ENCODE assay signal across 8 cellular contexts in genomic region chr1:228488107-228488817, GRCh38. TPM values are rescaled to one million over a fixed set of nuclear protein-coding genes. Genes with fewer than 3 reads are reported as not detected.
A peak's percentile ranks its signal among the peaks of the same experiment; 100 is the strongest.
DNase-seq lines count a peak whose midpoint lies in the region; ATAC-seq and TF ChIP-seq lines count a peak whose summit lies in the region.

No MANE protein-coding gene starts in this region.

- no peaks in the 10 kb centered on the region for H3K9me3 Mint-ChIP-seq in activated CD4-positive, alpha-beta memory T cell treated with anti-CD3 and anti-CD28 coated beads for 36 hours

- no peak overlapping the region for H3K9ac ChIP-seq in iPS-18a (ENCODE audit: low read length)

- peak overlapping the region; percentile 81 for H3K4me3 Mint-ChIP-seq in activated CD4-positive, alpha-beta memory T cell treated with anti-CD3 and anti-CD28 coated beads for 36 hours

- 30 to 48% (median 46%) methylated on average over 13 to 18 of the region's 18 CpGs for WGBS in heart left ventricle, 4 donors
- 11% methylated on average over 13 of the region's 18 CpGs for WGBS in suprapubic skin

- H3K36me3 Mint-ChIP-seq in activated CD4-positive, alpha-beta memory T cell treated with anti-CD3 and anti-CD28 coated beads for 36 hours, result peaks cover 31% of the 10 kb centered on the region

- no peaks in the 10 kb centered on the region for H3K27me3 ChIP-seq in heart left ventricle
- no peaks in the 10 kb centered on the region for H3K27me3 ChIP-seq in iPS-18a (ENCODE audit: control insufficient read depth, insufficient read depth, low read length)
- no peaks in the 10 kb centered on the region for H3K27me3 ChIP-seq in suprapubic skin

- TF ChIP-seq EP300 in suprapubic skin (IDR thresholded peaks at IDR 0.05), result no peak

- ATAC-seq in heart left ventricle, result no peak

- intact Hi-C loops in heart left ventricle (cut with DNase I) (no loop called here), cardiac septum (cut with DNase I) (no loop called here)
- intact Hi-C loops in activated CD4-positive, alpha-beta memory T cell treated with anti-CD3 and anti-CD28 coated beads for 36 hours (cut with micrococcal nuclease), result no loop called here

- in situ Hi-C loops in G401 (cut with HindIII; ENCODE audit: low sequenced_read_pairs), result no loop called here
- in situ Hi-C loops in ACHN (cut with HindIII; ENCODE audit: low pct_ligation_motif_present, low pct_unique_long_range_greater_than_20kb, low sequenced_read_pairs), result no loop called here

- H3K4me1 ChIP-seq in heart left ventricle, result peaks cover 6 to 46% (median 30%) of the 10 kb centered on the region in 12 donors
- H3K4me1 ChIP-seq in iPS-18a (ENCODE audit: control insufficient read depth, low read depth, low read length), result no peaks in the 10 kb centered on the region
- peaks cover 43% of the 10 kb centered on the region for H3K4me1 ChIP-seq in suprapubic skin

- POLR2A ChIA-PET in activated CD4-positive, alpha-beta memory T cell treated with anti-CD3 and anti-CD28 coated beads for 36 hours (lab: Charles Lee), result interaction anchor here (2.9 kb wide), 1 partner anchor 30 kb away, joined by 20 read pairs; a partner anchor contains a TSS

- H3K4me1 Mint-ChIP-seq in activated CD4-positive, alpha-beta memory T cell treated with anti-CD3 and anti-CD28 coated beads for 36 hours (ENCODE audit: low read depth), result peaks cover 36% of the 10 kb centered on the region

- peaks cover 0 to 39% (median 23%) of the 10 kb centered on the region in 9 donors for H3K36me3 ChIP-seq in heart left ventricle
- H3K36me3 ChIP-seq in iPS-18a (ENCODE audit: control insufficient read depth, low read depth, low read length), result peaks cover 13% of the 10 kb centered on the region
- H3K36me3 ChIP-seq in suprapubic skin, result peaks cover 27% of the 10 kb centered on the region

- no peak for TF ChIP-seq POLR2A in heart left ventricle (IDR thresholded peaks at IDR 0.05)
- no peak for TF ChIP-seq POLR2A in suprapubic skin (IDR thresholded peaks at IDR 0.05)

- H3K27ac ChIP-seq in heart left ventricle (peak overlapping the region in 9 of 12 donors; percentile 42 to 100 (median 99)), iPS-18a (ENCODE audit: low read length) (no peak overlapping the region), suprapubic skin (peak overlapping the region; percentile 99)

- no peaks in the 10 kb centered on the region for H3K9me3 ChIP-seq in heart left ventricle
- H3K9me3 ChIP-seq in iPS-18a (ENCODE audit: control insufficient read depth, low read depth, low read length), result no peaks in the 10 kb centered on the region
- no peaks in the 10 kb centered on the region for H3K9me3 ChIP-seq in suprapubic skin

- DNase-seq in heart left ventricle (no peak), cardiac septum (ENCODE audit: low spot score) (no peak), suprapubic skin (ENCODE audit: low spot score in 2 of 2) (no peak), G401 (ENCODE audit: low spot score) (no peak), NCI-H82 (lab: John Stamatoyannopoulos, UW) (no peak), ACHN (no peak)
- DNase-seq in activated CD4-positive, alpha-beta memory T cell treated with anti-CD3 and anti-CD28 coated beads for 36 hours, result no peak

- TF ChIP-seq CTCF in heart left ventricle (IDR thresholded peaks at IDR 0.05), result no peak
- TF ChIP-seq CTCF in suprapubic skin (IDR thresholded peaks at IDR 0.05), result no peak

- no peaks in the 10 kb centered on the region for H3K27me3 Mint-ChIP-seq in activated CD4-positive, alpha-beta memory T cell treated with anti-CD3 and anti-CD28 coated beads for 36 hours

- H3K4me3 ChIP-seq in heart left ventricle (peak overlapping the region; percentile 66 to 99 (median 74)), iPS-18a (ENCODE audit: low read length) (peak overlapping the region; percentile 62), suprapubic skin (peak overlapping the region; percentile 73)

- CTCF ChIA-PET in activated CD4-positive, alpha-beta memory T cell treated with anti-CD3 and anti-CD28 coated beads for 36 hours (lab: Charles Lee), result interaction anchor here (0.7 to 2.5 kb wide), 5 partner anchors 12 to 766 kb away, joined by 3 to 22 read pairs (median 6); no protein-coding TSS in a partner anchor

- H3K27ac Mint-ChIP-seq in activated CD4-positive, alpha-beta memory T cell treated with anti-CD3 and anti-CD28 coated beads for 36 hours, result peak overlapping the region; percentile 82

RNA-seq across cellular contexts. Expression of gene RNF187, which starts 1.1 kb away (rescaled TPM):
- total RNA-seq in heart left ventricle, result 10 to 100 TPM; 37.2 to 96.3 (median 76.6) TPM
- 10 to 100 TPM; 26.1 to 48.9 TPM for polyA plus RNA-seq in heart left ventricle
- total RNA-seq in cardiac septum, result 83.2 TPM
- total RNA-seq in activated CD4-positive, alpha-beta memory T cell treated with anti-CD3 and anti-CD28 coated beads for 36 hours, result 100 to 1,000 TPM; 110 to 112 TPM
- total RNA-seq in suprapubic skin, result 10 to 100 TPM; 55.6 to 99.6 (median 57.7) TPM
- 136 and 168 TPM in 2 replicates for total RNA-seq in G401 (2014; rRNA removed; shearing (Covaris generic))
